14 cellular contexts compared by ENCODE assay signal in genomic region chr11:104997288-104997687, GRCh38. TPM values are rescaled to one million over a fixed set of nuclear protein-coding genes. Genes with fewer than 3 reads are reported as not detected.
A peak's percentile ranks its signal among the peaks of the same experiment; 100 is the strongest.
DNase-seq lines count a peak whose midpoint lies in the region; ATAC-seq and TF ChIP-seq lines count a peak whose summit lies in the region.
"Had no signal": no experiment of that assay in that cellular context is flagged by ENCODE, and none has a peak within 500 bp of the region (broad histone marks: within the 10 kb centered on the region; RNA-seq: fewer than 3 reads in every experiment).

No MANE protein-coding gene starts in this region.

- no peak overlapping the region for H3K4me3 Mint-ChIP-seq in progenitor cell of endocrine pancreas (ENCODE audit: low read depth)
- H3K4me3 Mint-ChIP-seq: activated T-helper 17 cell treated with anti-CD3 and anti-CD28 coated beads, Interleukin-2, amount 50 U/mL, for 72 hours had no signal

- no peak overlapping the region for H3K27ac ChIP-seq in right cardiac atrium (ENCODE audit: low read length)
- H3K27ac ChIP-seq in psoas muscle, result no peak overlapping the region
- H3K27ac ChIP-seq: pancreas had no signal

- H3K27me3 ChIP-seq in right cardiac atrium (ENCODE audit: control insufficient read depth, insufficient read depth), result no peaks in the 10 kb centered on the region
- H3K27me3 ChIP-seq in psoas muscle (ENCODE audit: insufficient read depth in 3 of 3, low read length in 2 of 3), result no peaks in the 10 kb centered on the region
- H3K27me3 ChIP-seq: pancreas had no signal

- H3K4me1 Mint-ChIP-seq in progenitor cell of endocrine pancreas (ENCODE audit: low read depth), result peaks cover 7% of the 10 kb centered on the region

- intact Hi-C loops in right cardiac atrium (cut with DNase I) (no loop called here), Right ventricle myocardium inferior (cut with DNase I) (no loop called here), psoas muscle (cut with DNase I) (no loop called here)

- 49% methylated on average over 6 of the region's 6 CpGs for WGBS in right cardiac atrium
- 79 to 90% (median 82%) methylated on average over 6 of the region's 6 CpGs for WGBS in psoas muscle, 3 donors

- H3K9me3 Mint-ChIP-seq in progenitor cell of endocrine pancreas (ENCODE audit: low read depth), result peaks cover 16% of the 10 kb centered on the region
- H3K9me3 Mint-ChIP-seq: activated T-helper 17 cell treated with anti-CD3 and anti-CD28 coated beads, Interleukin-2, amount 50 U/mL, for 72 hours had no signal

- no peaks in the 10 kb centered on the region for H3K36me3 ChIP-seq in psoas muscle (ENCODE audit: insufficient read depth in 1 of 2, low read depth in 1 of 2)
- H3K36me3 ChIP-seq: pancreas had no signal

- H3K4me1 ChIP-seq in right cardiac atrium (ENCODE audit: control insufficient read depth, insufficient read depth, low read length) (no peaks in the 10 kb centered on the region), psoas muscle (no peaks in the 10 kb centered on the region)
- H3K4me1 ChIP-seq: pancreas had no signal

- no peak for DNase-seq in right cardiac atrium
- no peak for DNase-seq in Right ventricle myocardium inferior (ENCODE audit: missing footprints)
- peak; percentile 10 for DNase-seq in RPMI8226
- DNase-seq in fibroblast of mammary gland (ENCODE audit: low read depth), result peak; percentile 5
- no peak for DNase-seq in GM19238 (ENCODE audit: insufficient read length, low spot score)
- no peak for DNase-seq in progenitor cell of endocrine pancreas (ENCODE audit: low spot score, unreplicated experiment)
- DNase-seq in psoas muscle, result no peak
- DNase-seq: midbrain, NCI-H1930, NCI-H82, pancreas had no signal

- TF ChIP-seq CTCF in fibroblast of mammary gland (conservative IDR thresholded peaks at IDR 0.05; ENCODE audit: control insufficient read depth, insufficient read depth, low read depth, low read length) (no peak), progenitor cell of endocrine pancreas (IDR thresholded peaks at IDR 0.05; ENCODE audit: unreplicated experiment) (no peak), psoas muscle (IDR thresholded peaks at IDR 0.05) (no peak)

- no peak overlapping the region for H3K27ac Mint-ChIP-seq in progenitor cell of endocrine pancreas
- H3K27ac Mint-ChIP-seq: activated T-helper 17 cell treated with anti-CD3 and anti-CD28 coated beads, Interleukin-2, amount 50 U/mL, for 72 hours had no signal

- H3K9me3 ChIP-seq in right cardiac atrium (ENCODE audit: control insufficient read depth, low read length) (no peaks in the 10 kb centered on the region), psoas muscle (no peaks in the 10 kb centered on the region)
- H3K9me3 ChIP-seq: pancreas had no signal

- H3K4me3 ChIP-seq in right cardiac atrium (ENCODE audit: low read length) (peak overlapping the region; percentile 10), fibroblast of mammary gland (ENCODE audit: control insufficient read depth, low read depth, low read length) (no peak overlapping the region), psoas muscle (no peak overlapping the region)
- H3K4me3 ChIP-seq: pancreas had no signal

- ATAC-seq in right cardiac atrium, result no peak
- no peak for ATAC-seq in Right ventricle myocardium inferior
- no peak for ATAC-seq in esophagus mucosa
- no peak for ATAC-seq in psoas muscle
- ATAC-seq: activated T-helper 17 cell treated with anti-CD3 and anti-CD28 coated beads, Interleukin-2, amount 50 U/mL, for 72 hours; pancreas had no signal

- no peaks in the 10 kb centered on the region for H3K36me3 Mint-ChIP-seq in progenitor cell of endocrine pancreas (ENCODE audit: insufficient read depth)

- peaks cover 2% of the 10 kb centered on the region for H3K27me3 Mint-ChIP-seq in progenitor cell of endocrine pancreas
- H3K27me3 Mint-ChIP-seq: activated T-helper 17 cell treated with anti-CD3 and anti-CD28 coated beads, Interleukin-2, amount 50 U/mL, for 72 hours had no signal

RNA-seq across cellular contexts. Expression of gene CASP5, which starts 25.7 kb away (rescaled TPM):
- total RNA-seq in right cardiac atrium (under 1 TPM in 1 of 4 donors, not detected in 3; 0.23 TPM), Right ventricle myocardium inferior (not detected), progenitor cell of endocrine pancreas (not detected in 2 replicates), esophagus mucosa (not detected), psoas muscle (not detected)
- polyA plus RNA-seq in right cardiac atrium (not detected), psoas muscle (under 1 TPM in 1 of 3 donors, not detected in 2; 0.05 TPM)
- total RNA-seq: activated T-helper 17 cell treated with anti-CD3 and anti-CD28 coated beads, Interleukin-2, amount 50 U/mL, for 72 hours had no signal
- polyA plus RNA-seq: fibroblast of lung had no signal

RNA-seq across cellular contexts. Expression of gene CASP4, which starts 28.9 kb away (rescaled TPM):
- total RNA-seq in right cardiac atrium (10 to 100 TPM; 16.5 to 19.9 (median 18.5) TPM), Right ventricle myocardium inferior (15.1 TPM), progenitor cell of endocrine pancreas (0.98 TPM in 1 of 2 replicates, not detected in the other), esophagus mucosa (77.3 TPM), psoas muscle (10 to 100 TPM in 3 of 4 donors, 1 to 10 TPM in 1; 5.5 to 17.8 (median 13.8) TPM)
- polyA plus RNA-seq in right cardiac atrium (18.1 TPM), psoas muscle (100 to 1,000 TPM in 1 of 3 donors, 1 to 10 TPM in 2; 5.8 to 113 (median 6.9) TPM)

RNA-seq across cellular contexts. Expression of gene CASP1, which starts 37.7 kb away (rescaled TPM):
- total RNA-seq in right cardiac atrium (10 to 100 TPM in 2 of 4 donors, 1 to 10 TPM in 2; 8.7 to 16.0 (median 12.4) TPM), Right ventricle myocardium inferior (11.9 TPM), progenitor cell of endocrine pancreas (not detected in 2 replicates), esophagus mucosa (58.8 TPM), psoas muscle (10 to 100 TPM in 1 of 4 donors, 1 to 10 TPM in 3; 1.6 to 10.2 (median 4.3) TPM)
- polyA plus RNA-seq in right cardiac atrium (6.6 TPM), psoas muscle (1 to 10 TPM; 2.6 to 4.5 (median 3.3) TPM)

RNA-seq across cellular contexts. Expression of gene CARD16, which starts 47.8 kb away (rescaled TPM):
- 10 to 100 TPM in 2 of 4 donors, 1 to 10 TPM in 2; 5.1 to 12.2 (median 9.7) TPM for total RNA-seq in right cardiac atrium
- 16.3 TPM for polyA plus RNA-seq in right cardiac atrium
- total RNA-seq in Right ventricle myocardium inferior, result 9.2 TPM
- total RNA-seq in progenitor cell of endocrine pancreas, result not detected in 2 replicates
- total RNA-seq in esophagus mucosa, result 14.0 TPM
- 1 to 10 TPM; 2.5 to 6.9 (median 3.7) TPM for total RNA-seq in psoas muscle
- 1 to 10 TPM; 4.1 to 4.7 (median 4.6) TPM for polyA plus RNA-seq in psoas muscle

Comparison
In these comparisons a context has a peak if more than half of its experiments do, and no peak if none do; other contexts are left out.
1. DNase-seq: peak in RPMI8226 (single experiment) and fibroblast of mammary gland (single experiment); none in right cardiac atrium (0 of 3), Right ventricle myocardium inferior (single experiment), GM19238 (single experiment), progenitor cell of endocrine pancreas (single experiment) and psoas muscle (0 of 2).